1 cellular context compared by ENCODE assay signal in the genomic region with DNA sequence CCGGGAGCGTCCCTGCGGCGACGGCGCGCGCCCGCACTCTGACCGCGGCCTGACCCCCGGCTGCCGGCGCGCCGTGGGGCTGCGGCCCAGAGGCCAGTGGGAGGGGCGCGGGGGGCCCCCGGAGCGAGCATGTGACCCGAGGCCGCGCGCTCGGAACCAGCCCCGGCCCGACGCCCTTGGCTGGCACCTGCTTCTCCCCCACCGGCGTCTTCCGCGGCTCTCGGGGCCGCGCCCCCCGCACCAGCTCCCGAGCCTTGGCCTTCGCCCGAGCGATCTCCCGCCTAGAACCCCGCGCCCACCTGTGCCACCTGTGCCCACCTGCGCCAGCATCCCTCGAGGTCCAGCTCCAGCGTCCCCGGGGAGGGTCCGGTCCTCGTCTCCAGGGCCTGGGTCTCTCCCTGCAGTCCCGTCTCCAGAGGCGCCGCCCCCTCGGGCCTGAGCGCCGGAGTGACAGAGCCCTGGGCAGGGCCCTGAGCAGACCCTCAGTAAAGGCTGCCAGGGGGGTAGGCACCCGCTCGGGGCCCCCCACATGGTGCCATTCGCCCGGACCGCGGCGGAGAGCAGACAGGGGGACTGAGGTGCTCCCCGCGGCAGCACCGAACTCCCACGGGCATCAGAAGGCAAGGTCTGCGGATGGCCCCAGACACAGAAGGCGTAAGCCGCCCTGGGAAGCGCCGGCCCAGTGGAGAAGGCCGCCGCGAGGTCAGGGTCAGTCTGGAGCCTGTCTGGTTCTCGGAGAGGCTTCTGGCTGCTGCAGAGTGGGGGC.
A peak's percentile ranks its signal among the peaks of the same experiment; 100 is the strongest.
TF ChIP-seq lines count a peak whose summit lies in the region.

No MANE protein-coding gene starts in this region.

TF ChIP-seq in K562, 482 proteins besides CTCF, POLR2A, EP300 and RAD21 (continued from another document):
- TF ChIP-seq, protein P1, sequence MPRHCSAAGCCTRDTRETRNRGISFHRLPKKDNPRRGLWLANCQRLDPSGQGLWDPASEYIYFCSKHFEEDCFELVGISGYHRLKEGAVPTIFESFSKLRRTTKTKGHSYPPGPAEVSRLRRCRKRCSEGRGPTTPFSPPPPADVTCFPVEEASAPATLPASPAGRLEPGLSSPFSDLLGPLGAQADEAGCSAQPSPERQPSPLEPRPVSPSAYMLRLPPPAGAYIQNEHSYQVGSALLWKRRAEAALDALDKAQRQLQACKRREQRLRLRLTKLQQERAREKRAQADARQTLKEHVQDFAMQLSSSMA (CRISPR knock-in tag; IDR thresholded peaks at IDR 0.05): no peak
- TF ChIP-seq, protein P2, sequence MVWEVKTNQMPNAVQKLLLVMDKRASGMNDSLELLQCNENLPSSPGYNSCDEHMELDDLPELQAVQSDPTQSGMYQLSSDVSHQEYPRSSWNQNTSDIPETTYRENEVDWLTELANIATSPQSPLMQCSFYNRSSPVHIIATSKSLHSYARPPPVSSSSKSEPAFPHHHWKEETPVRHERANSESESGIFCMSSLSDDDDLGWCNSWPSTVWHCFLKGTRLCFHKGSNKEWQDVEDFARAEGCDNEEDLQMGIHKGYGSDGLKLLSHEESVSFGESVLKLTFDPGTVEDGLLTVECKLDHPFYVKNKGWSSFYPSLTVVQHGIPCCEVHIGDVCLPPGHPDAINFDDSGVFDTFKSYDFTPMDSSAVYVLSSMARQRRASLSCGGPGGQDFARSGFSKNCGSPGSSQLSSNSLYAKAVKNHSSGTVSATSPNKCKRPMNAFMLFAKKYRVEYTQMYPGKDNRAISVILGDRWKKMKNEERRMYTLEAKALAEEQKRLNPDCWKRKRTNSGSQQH (CRISPR knock-in tag; IDR thresholded peaks at IDR 0.05): no peak
- TF ChIP-seq L3MBTL2 (IDR thresholded peaks at IDR 0.05) (peak; percentile 56), BRD9 (IDR thresholded peaks at IDR 0.05; ENCODE audit: low read depth, partially characterized antibody) (no peak), ZNF696 (CRISPR knock-in tag; conservative IDR thresholded peaks at IDR 0.05) (no peak), NR2C1 (IDR thresholded peaks at IDR 0.05) (no peak), NR2C1 (tag; IDR thresholded peaks at IDR 0.05) (no peak), HSF4 (CRISPR knock-in tag; IDR thresholded peaks at IDR 0.05; ENCODE audit: borderline replicate concordance) (no peak), POLR2G (IDR thresholded peaks at IDR 0.05; ENCODE audit: low read depth, low read length) (0 out of 2 replicates have a peak, but pooled peaks have one; percentile 12), ARID1B (IDR thresholded peaks at IDR 0.05) (no peak), ZNF561 (CRISPR knock-in tag; conservative IDR thresholded peaks at IDR 0.05) (no peak), NR4A1 (CRISPR knock-in tag; IDR thresholded peaks at IDR 0.05) (no peak), NR4A1 (tag; IDR thresholded peaks at IDR 0.05) (no peak), MAFG (tag; conservative IDR thresholded peaks at IDR 0.05) (no peak), ZBTB8A (IDR thresholded peaks at IDR 0.05; ENCODE audit: partially characterized antibody) (no peak), TARDBP (IDR thresholded peaks at IDR 0.05) (no peak), CC2D1A (IDR thresholded peaks at IDR 0.05) (no peak), FOXK1 (CRISPR knock-in tag; IDR thresholded peaks at IDR 0.05; ENCODE audit: borderline replicate concordance) (no peak), PHTF2 (CRISPR knock-in tag; IDR thresholded peaks at IDR 0.05) (no peak), KDM2B (CRISPR knock-in tag; IDR thresholded peaks at IDR 0.05) (no peak), CTBP1 (IDR thresholded peaks at IDR 0.05; ENCODE audit: borderline replicate concordance) (no peak; the same call in 1 of the 2 replicates), SMARCB1 (IDR thresholded peaks at IDR 0.05; ENCODE audit: insufficient read length, low read depth) (no peak), ZNF165 (CRISPR knock-in tag; IDR thresholded peaks at IDR 0.05; ENCODE audit: borderline replicate concordance) (no peak), HDAC1 (IDR thresholded peaks at IDR 0.05) (no peak), GATAD2B (IDR thresholded peaks at IDR 0.05; ENCODE audit: borderline replicate concordance) (no peak), CBX8 (IDR thresholded peaks at IDR 0.05; ENCODE audit: borderline replicate concordance, extremely low read depth, low read depth, low read length, poor library complexity, severe bottlenecking) (no peak), MCM2 (IDR thresholded peaks at IDR 0.05; ENCODE audit: low read depth) (no peak), DIDO1 (tag; IDR thresholded peaks at IDR 0.05; ENCODE audit: low read depth) (no peak), RBM34 (IDR thresholded peaks at IDR 0.05; ENCODE audit: borderline replicate concordance, insufficient read depth, low read length) (no peak), ZNF143 (CRISPR knock-in tag; IDR thresholded peaks at IDR 0.05) (no peak), HDAC3 (IDR thresholded peaks at IDR 0.05; ENCODE audit: borderline replicate concordance, partially characterized antibody) (no peak), TSC22D4 (tag; IDR thresholded peaks at IDR 0.05) (no peak), POLR2AphosphoS2 (IDR thresholded peaks at IDR 0.05; ENCODE audit: low read length) (no peak)
- TF ChIP-seq, protein P3, sequence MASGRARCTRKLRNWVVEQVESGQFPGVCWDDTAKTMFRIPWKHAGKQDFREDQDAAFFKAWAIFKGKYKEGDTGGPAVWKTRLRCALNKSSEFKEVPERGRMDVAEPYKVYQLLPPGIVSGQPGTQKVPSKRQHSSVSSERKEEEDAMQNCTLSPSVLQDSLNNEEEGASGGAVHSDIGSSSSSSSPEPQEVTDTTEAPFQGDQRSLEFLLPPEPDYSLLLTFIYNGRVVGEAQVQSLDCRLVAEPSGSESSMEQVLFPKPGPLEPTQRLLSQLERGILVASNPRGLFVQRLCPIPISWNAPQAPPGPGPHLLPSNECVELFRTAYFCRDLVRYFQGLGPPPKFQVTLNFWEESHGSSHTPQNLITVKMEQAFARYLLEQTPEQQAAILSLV (tag; IDR thresholded peaks at IDR 0.05): no peak
- TF ChIP-seq, protein P4, sequence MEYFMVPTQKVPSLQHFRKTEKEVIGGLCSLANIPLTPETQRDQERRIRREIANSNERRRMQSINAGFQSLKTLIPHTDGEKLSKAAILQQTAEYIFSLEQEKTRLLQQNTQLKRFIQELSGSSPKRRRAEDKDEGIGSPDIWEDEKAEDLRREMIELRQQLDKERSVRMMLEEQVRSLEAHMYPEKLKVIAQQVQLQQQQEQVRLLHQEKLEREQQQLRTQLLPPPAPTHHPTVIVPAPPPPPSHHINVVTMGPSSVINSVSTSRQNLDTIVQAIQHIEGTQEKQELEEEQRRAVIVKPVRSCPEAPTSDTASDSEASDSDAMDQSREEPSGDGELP (CRISPR knock-in tag; IDR thresholded peaks at IDR 0.05; ENCODE audit: borderline replicate concordance): no peak
- TF ChIP-seq, protein P5, sequence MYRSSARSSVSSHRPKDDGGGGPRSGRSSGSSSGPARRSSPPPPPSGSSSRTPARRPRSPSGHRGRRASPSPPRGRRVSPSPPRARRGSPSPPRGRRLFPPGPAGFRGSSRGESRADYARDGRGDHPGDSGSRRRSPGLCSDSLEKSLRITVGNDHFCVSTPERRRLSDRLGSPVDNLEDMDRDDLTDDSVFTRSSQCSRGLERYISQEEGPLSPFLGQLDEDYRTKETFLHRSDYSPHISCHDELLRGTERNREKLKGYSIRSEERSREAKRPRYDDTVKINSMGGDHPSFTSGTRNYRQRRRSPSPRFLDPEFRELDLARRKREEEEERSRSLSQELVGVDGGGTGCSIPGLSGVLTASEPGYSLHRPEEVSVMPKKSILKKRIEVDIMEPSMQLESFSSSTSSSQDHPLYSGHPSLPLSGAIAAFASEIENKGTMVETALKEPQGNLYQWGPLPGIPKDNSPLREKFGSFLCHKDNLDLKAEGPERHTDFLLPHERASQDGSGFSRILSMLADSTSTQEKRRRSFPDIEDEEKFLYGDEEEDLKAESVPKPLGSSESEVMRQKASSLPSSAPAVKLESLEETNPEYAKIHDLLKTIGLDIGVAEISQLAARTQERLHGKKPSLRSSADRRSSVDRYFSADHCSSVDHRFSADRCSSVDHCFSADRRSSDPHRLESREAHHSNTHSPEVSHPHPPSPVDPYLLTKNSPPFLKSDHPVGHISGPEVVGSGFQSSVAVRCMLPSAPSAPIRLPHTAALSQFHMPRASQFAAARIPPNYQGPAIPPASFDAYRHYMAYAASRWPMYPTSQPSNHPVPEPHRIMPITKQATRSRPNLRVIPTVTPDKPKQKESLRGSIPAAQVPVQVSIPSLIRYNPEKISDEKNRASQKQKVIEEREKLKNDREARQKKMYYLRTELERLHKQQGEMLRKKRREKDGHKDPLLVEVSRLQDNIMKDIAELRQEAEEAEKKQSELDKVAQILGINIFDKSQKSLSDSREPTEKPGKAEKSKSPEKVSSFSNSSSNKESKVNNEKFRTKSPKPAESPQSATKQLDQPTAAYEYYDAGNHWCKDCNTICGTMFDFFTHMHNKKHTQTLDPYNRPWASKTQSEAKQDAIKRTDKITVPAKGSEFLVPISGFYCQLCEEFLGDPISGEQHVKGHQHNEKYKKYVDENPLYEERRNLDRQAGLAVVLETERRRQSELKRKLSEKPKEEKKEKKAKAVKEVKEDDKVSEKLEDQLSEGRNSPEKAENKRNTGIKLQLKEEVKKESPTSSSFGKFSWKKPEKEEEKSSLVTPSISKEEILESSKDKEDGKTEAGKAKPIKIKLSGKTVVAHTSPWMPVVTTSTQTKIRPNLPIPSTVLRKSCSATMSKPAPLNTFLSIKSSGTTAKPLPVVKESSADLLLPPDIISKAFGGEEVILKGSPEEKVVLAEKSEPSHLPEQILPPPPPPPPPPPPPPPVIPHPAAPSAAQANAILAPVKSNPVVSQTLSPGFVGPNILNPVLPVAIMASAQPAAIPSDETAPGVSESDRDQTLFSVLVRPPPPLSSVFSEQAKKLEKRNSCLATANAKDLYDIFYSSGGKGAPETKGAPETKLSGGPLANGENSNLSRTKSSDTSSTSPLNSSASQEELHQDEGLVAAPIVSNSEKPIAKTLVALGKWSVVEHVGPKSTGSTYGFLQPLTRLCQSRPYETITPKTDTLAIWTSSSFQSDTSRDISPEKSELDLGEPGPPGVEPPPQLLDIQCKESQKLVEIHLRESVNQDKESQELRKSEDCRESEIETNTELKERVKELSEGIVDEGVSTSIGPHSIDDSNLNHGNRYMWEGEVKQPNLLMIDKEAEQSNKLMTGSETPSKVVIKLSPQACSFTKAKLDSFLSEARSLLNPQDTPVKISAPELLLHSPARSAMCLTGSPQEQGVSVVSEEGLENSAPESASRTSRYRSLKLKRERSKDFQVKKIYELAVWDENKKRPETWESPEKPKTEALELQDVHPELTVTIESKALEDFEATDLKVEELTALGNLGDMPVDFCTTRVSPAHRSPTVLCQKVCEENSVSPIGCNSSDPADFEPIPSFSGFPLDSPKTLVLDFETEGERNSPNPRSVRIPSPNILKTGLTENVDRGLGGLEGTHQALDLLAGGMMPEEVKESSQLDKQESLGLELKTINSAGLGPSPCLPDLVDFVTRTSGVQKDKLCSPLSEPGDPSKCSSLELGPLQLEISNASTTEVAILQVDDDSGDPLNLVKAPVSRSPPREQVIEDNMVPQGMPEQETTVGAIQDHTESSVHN (IDR thresholded peaks at IDR 0.05; ENCODE audit: borderline replicate concordance in 1 of 2, low read depth in 1 of 2): no peak
- TF ChIP-seq, protein P6, sequence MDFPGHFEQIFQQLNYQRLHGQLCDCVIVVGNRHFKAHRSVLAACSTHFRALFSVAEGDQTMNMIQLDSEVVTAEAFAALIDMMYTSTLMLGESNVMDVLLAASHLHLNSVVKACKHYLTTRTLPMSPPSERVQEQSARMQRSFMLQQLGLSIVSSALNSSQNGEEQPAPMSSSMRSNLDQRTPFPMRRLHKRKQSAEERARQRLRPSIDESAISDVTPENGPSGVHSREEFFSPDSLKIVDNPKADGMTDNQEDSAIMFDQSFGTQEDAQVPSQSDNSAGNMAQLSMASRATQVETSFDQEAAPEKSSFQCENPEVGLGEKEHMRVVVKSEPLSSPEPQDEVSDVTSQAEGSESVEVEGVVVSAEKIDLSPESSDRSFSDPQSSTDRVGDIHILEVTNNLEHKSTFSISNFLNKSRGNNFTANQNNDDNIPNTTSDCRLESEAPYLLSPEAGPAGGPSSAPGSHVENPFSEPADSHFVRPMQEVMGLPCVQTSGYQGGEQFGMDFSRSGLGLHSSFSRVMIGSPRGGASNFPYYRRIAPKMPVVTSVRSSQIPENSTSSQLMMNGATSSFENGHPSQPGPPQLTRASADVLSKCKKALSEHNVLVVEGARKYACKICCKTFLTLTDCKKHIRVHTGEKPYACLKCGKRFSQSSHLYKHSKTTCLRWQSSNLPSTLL (IDR thresholded peaks at IDR 0.05): no peak
- TF ChIP-seq, protein P7, sequence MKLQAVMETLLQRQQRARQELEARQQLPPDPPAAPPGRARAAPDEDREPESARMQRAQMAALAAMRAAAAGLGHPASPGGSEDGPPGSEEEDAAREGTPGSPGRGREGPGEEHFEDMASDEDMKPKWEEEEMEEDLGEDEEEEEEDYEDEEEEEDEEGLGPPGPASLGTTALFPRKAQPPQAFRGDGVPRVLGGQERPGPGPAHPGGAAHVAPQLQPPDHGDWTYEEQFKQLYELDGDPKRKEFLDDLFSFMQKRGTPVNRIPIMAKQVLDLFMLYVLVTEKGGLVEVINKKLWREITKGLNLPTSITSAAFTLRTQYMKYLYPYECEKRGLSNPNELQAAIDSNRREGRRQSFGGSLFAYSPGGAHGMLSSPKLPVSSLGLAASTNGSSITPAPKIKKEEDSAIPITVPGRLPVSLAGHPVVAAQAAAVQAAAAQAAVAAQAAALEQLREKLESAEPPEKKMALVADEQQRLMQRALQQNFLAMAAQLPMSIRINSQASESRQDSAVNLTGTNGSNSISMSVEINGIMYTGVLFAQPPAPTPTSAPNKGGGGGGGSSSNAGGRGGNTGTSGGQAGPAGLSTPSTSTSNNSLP (IDR thresholded peaks at IDR 0.05; ENCODE audit: borderline replicate concordance, low read depth, low read length): no peak
